1 cellular context compared by ENCODE assay signal in genomic region chr18:3184275-3184963, GRCh38.
TF ChIP-seq lines count a peak whose summit lies in the region.

No MANE protein-coding gene starts in this region.

TF ChIP-seq in HepG2, 621 proteins besides CTCF, POLR2A, EP300 and RAD21 (continued from another document and continues in another):
- TF ChIP-seq CSRNP2 (CRISPR knock-in tag; conservative IDR thresholded peaks at IDR 0.05; ENCODE audit: low read depth): no peak
- TF ChIP-seq, protein P1, sequence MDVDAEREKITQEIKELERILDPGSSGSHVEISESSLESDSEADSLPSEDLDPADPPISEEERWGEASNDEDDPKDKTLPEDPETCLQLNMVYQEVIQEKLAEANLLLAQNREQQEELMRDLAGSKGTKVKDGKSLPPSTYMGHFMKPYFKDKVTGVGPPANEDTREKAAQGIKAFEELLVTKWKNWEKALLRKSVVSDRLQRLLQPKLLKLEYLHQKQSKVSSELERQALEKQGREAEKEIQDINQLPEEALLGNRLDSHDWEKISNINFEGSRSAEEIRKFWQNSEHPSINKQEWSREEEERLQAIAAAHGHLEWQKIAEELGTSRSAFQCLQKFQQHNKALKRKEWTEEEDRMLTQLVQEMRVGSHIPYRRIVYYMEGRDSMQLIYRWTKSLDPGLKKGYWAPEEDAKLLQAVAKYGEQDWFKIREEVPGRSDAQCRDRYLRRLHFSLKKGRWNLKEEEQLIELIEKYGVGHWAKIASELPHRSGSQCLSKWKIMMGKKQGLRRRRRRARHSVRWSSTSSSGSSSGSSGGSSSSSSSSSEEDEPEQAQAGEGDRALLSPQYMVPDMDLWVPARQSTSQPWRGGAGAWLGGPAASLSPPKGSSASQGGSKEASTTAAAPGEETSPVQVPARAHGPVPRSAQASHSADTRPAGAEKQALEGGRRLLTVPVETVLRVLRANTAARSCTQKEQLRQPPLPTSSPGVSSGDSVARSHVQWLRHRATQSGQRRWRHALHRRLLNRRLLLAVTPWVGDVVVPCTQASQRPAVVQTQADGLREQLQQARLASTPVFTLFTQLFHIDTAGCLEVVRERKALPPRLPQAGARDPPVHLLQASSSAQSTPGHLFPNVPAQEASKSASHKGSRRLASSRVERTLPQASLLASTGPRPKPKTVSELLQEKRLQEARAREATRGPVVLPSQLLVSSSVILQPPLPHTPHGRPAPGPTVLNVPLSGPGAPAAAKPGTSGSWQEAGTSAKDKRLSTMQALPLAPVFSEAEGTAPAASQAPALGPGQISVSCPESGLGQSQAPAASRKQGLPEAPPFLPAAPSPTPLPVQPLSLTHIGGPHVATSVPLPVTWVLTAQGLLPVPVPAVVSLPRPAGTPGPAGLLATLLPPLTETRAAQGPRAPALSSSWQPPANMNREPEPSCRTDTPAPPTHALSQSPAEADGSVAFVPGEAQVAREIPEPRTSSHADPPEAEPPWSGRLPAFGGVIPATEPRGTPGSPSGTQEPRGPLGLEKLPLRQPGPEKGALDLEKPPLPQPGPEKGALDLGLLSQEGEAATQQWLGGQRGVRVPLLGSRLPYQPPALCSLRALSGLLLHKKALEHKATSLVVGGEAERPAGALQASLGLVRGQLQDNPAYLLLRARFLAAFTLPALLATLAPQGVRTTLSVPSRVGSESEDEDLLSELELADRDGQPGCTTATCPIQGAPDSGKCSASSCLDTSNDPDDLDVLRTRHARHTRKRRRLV (CRISPR knock-in tag; IDR thresholded peaks at IDR 0.05): no peak
- TF ChIP-seq ZNF839 (CRISPR knock-in tag; IDR thresholded peaks at IDR 0.05; ENCODE audit: borderline replicate concordance): no peak
- no peak for TF ChIP-seq ZNF225 (CRISPR knock-in tag; IDR thresholded peaks at IDR 0.05)
- TF ChIP-seq MEF2D (CRISPR knock-in tag; IDR thresholded peaks at IDR 0.05): no peak
- no peak for TF ChIP-seq PRDM15 (CRISPR knock-in tag; IDR thresholded peaks at IDR 0.05)
- no peak for TF ChIP-seq FOXP1 (IDR thresholded peaks at IDR 0.05)
- TF ChIP-seq FOXP1 (CRISPR knock-in tag; IDR thresholded peaks at IDR 0.05): peak; percentile 69
- no peak for TF ChIP-seq KLF11 (CRISPR knock-in tag; IDR thresholded peaks at IDR 0.05)
- TF ChIP-seq, protein P2, sequence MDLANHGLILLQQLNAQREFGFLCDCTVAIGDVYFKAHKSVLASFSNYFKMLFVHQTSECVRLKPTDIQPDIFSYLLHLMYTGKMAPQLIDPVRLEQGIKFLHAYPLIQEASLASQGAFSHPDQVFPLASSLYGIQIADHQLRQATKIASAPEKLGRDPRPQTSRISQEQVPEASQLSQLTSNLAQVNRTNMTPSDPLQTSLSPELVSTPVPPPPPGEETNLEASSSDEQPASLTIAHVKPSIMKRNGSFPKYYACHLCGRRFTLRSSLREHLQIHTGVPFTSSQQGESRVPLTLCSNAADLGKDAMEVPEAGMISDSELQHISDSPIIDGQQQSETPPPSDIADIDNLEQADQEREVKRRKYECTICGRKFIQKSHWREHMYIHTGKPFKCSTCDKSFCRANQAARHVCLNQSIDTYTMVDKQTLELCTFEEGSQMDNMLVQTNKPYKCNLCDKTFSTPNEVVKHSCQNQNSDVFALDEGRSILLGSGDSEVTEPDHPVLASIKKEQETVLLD (CRISPR knock-in tag; IDR thresholded peaks at IDR 0.05; ENCODE audit: low read depth): no peak
- TF ChIP-seq MAFF (IDR thresholded peaks at IDR 0.05; ENCODE audit: low read depth, low read length): no peak
- no peak for TF ChIP-seq FOXO4 (CRISPR knock-in tag; conservative IDR thresholded peaks at IDR 0.05)
- TF ChIP-seq NONO (IDR thresholded peaks at IDR 0.05): no peak
- no peak for TF ChIP-seq NONO (CRISPR knock-in tag; conservative IDR thresholded peaks at IDR 0.05)
- TF ChIP-seq ZBTB8A (CRISPR knock-in tag; IDR thresholded peaks at IDR 0.05; ENCODE audit: borderline replicate concordance, low read depth): no peak
- TF ChIP-seq SP140L (CRISPR knock-in tag; IDR thresholded peaks at IDR 0.05; ENCODE audit: borderline replicate concordance): no peak
- TF ChIP-seq, protein P3, sequence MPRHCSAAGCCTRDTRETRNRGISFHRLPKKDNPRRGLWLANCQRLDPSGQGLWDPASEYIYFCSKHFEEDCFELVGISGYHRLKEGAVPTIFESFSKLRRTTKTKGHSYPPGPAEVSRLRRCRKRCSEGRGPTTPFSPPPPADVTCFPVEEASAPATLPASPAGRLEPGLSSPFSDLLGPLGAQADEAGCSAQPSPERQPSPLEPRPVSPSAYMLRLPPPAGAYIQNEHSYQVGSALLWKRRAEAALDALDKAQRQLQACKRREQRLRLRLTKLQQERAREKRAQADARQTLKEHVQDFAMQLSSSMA (CRISPR knock-in tag; IDR thresholded peaks at IDR 0.05): no peak
- TF ChIP-seq RFX5 (IDR thresholded peaks at IDR 0.05; ENCODE audit: low read depth, low read length): no peak
- TF ChIP-seq ATRX (CRISPR knock-in tag; IDR thresholded peaks at IDR 0.05; ENCODE audit: borderline replicate concordance): no peak
- no peak for TF ChIP-seq TAF15 (IDR thresholded peaks at IDR 0.05; ENCODE audit: low read depth, low read length, poor library complexity, severe bottlenecking)
- no peak for TF ChIP-seq ZNF776 (CRISPR knock-in tag; IDR thresholded peaks at IDR 0.05)
- no peak for TF ChIP-seq KDM2A (CRISPR knock-in tag; IDR thresholded peaks at IDR 0.05; ENCODE audit: borderline replicate concordance, low read depth)
- 0 out of 2 replicates have a peak, but pooled peaks have one; percentile 36 for TF ChIP-seq SMYD3 (CRISPR knock-in tag; IDR thresholded peaks at IDR 0.05)
- TF ChIP-seq TFDP2 (CRISPR knock-in tag; IDR thresholded peaks at IDR 0.05): no peak
- TF ChIP-seq HBP1 (CRISPR knock-in tag; IDR thresholded peaks at IDR 0.05; ENCODE audit: low read depth): no peak
- TF ChIP-seq CHCHD3 (CRISPR knock-in tag; IDR thresholded peaks at IDR 0.05): no peak
- TF ChIP-seq ZNF101 (CRISPR knock-in tag; IDR thresholded peaks at IDR 0.05; ENCODE audit: borderline replicate concordance, low read depth): no peak
- TF ChIP-seq, protein P4, sequence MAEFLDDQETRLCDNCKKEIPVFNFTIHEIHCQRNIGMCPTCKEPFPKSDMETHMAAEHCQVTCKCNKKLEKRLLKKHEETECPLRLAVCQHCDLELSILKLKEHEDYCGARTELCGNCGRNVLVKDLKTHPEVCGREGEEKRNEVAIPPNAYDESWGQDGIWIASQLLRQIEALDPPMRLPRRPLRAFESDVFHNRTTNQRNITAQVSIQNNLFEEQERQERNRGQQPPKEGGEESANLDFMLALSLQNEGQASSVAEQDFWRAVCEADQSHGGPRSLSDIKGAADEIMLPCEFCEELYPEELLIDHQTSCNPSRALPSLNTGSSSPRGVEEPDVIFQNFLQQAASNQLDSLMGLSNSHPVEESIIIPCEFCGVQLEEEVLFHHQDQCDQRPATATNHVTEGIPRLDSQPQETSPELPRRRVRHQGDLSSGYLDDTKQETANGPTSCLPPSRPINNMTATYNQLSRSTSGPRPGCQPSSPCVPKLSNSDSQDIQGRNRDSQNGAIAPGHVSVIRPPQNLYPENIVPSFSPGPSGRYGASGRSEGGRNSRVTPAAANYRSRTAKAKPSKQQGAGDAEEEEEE (CRISPR knock-in tag; IDR thresholded peaks at IDR 0.05; ENCODE audit: borderline replicate concordance): no peak
- no peak for TF ChIP-seq ZBTB3 (CRISPR knock-in tag; IDR thresholded peaks at IDR 0.05; ENCODE audit: borderline replicate concordance, low read depth)
- TF ChIP-seq, protein P5, sequence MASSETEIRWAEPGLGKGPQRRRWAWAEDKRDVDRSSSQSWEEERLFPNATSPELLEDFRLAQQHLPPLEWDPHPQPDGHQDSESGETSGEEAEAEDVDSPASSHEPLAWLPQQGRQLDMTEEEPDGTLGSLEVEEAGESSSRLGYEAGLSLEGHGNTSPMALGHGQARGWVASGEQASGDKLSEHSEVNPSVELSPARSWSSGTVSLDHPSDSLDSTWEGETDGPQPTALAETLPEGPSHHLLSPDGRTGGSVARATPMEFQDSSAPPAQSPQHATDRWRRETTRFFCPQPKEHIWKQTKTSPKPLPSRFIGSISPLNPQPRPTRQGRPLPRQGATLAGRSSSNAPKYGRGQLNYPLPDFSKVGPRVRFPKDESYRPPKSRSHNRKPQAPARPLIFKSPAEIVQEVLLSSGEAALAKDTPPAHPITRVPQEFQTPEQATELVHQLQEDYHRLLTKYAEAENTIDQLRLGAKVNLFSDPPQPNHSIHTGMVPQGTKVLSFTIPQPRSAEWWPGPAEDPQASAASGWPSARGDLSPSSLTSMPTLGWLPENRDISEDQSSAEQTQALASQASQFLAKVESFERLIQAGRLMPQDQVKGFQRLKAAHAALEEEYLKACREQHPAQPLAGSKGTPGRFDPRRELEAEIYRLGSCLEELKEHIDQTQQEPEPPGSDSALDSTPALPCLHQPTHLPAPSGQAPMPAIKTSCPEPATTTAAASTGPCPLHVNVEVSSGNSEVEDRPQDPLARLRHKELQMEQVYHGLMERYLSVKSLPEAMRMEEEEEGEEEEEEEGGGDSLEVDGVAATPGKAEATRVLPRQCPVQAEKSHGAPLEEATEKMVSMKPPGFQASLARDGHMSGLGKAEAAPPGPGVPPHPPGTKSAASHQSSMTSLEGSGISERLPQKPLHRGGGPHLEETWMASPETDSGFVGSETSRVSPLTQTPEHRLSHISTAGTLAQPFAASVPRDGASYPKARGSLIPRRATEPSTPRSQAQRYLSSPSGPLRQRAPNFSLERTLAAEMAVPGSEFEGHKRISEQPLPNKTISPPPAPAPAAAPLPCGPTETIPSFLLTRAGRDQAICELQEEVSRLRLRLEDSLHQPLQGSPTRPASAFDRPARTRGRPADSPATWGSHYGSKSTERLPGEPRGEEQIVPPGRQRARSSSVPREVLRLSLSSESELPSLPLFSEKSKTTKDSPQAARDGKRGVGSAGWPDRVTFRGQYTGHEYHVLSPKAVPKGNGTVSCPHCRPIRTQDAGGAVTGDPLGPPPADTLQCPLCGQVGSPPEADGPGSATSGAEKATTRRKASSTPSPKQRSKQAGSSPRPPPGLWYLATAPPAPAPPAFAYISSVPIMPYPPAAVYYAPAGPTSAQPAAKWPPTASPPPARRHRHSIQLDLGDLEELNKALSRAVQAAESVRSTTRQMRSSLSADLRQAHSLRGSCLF (CRISPR knock-in tag; IDR thresholded peaks at IDR 0.05; ENCODE audit: borderline replicate concordance): no peak
- TF ChIP-seq PHB2 (IDR thresholded peaks at IDR 0.05; ENCODE audit: partially characterized antibody): no peak
- no peak for TF ChIP-seq ZNF496 (CRISPR knock-in tag; IDR thresholded peaks at IDR 0.05; ENCODE audit: insufficient replicate concordance)
- no peak for TF ChIP-seq EZH2 (conservative IDR thresholded peaks at IDR 0.05; ENCODE audit: low read depth, low read length)
